9 cellular contexts compared by ENCODE assay signal in genomic region chr10:98361131-98361633, GRCh38. TPM values are rescaled to one million over a fixed set of nuclear protein-coding genes. Genes with fewer than 3 reads are reported as not detected.
DNase-seq lines count a peak whose midpoint lies in the region; ATAC-seq and TF ChIP-seq lines count a peak whose summit lies in the region.
"Had no signal": no experiment of that assay in that cellular context is flagged by ENCODE, and none has a peak within 500 bp of the region (broad histone marks: within the 10 kb centered on the region; RNA-seq: fewer than 3 reads in every experiment).

No MANE protein-coding gene starts in this region.

- intact Hi-C loops in heart right ventricle (cut with DNase I): no loop called here
- intact Hi-C loops in sigmoid colon (cut with DNase I): no loop called here

- no peak for TF ChIP-seq EP300 in sigmoid colon (IDR thresholded peaks at IDR 0.05)

- POLR2A ChIA-PET in activated naive CD8-positive, alpha-beta T cell treated with anti-CD3 and anti-CD28 coated beads, Interleukin-2, amount 10 ng/mL, durations not matched to agents 7 days and 5 days (lab: Charles Lee): no interaction called here

- no peak for TF ChIP-seq POLR2A in sigmoid colon (IDR thresholded peaks at IDR 0.05)

- TF ChIP-seq CTCF in heart right ventricle (IDR thresholded peaks at IDR 0.05): no peak
- TF ChIP-seq CTCF in sigmoid colon (IDR thresholded peaks at IDR 0.05): no peak

- H3K27ac ChIP-seq in heart right ventricle (peak overlapping the region in 9 of 10 donors; percentile 8 to 74 (median 56)), sigmoid colon (peak overlapping the region; percentile 61 to 75 (median 68))

- peaks cover 4% of the 10 kb centered on the region for H3K4me1 Mint-ChIP-seq in activated naive CD8-positive, alpha-beta T cell treated with anti-CD3 and anti-CD28 coated beads, Interleukin-2, amount 10 ng/mL, durations not matched to agents 7 days and 5 days

- H3K4me3 ChIP-seq in heart right ventricle (peak overlapping the region in 2 of 10 donors; percentile 2 to 6), sigmoid colon (peak overlapping the region in 1 of 4 donors; percentile 5)

- H3K27me3 Mint-ChIP-seq in activated naive CD8-positive, alpha-beta T cell treated with anti-CD3 and anti-CD28 coated beads, Interleukin-2, amount 10 ng/mL, durations not matched to agents 7 days and 5 days: peaks cover 5% of the 10 kb centered on the region

- no peak overlapping the region for H3K27ac Mint-ChIP-seq in activated naive CD8-positive, alpha-beta T cell treated with anti-CD3 and anti-CD28 coated beads, Interleukin-2, amount 10 ng/mL, durations not matched to agents 7 days and 5 days
- H3K27ac Mint-ChIP-seq: T-cell had no signal

- no peaks in the 10 kb centered on the region for H3K9me3 Mint-ChIP-seq in activated naive CD8-positive, alpha-beta T cell treated with anti-CD3 and anti-CD28 coated beads, Interleukin-2, amount 10 ng/mL, durations not matched to agents 7 days and 5 days
- H3K9me3 Mint-ChIP-seq: T-cell had no signal

- H3K4me1 ChIP-seq in heart right ventricle (peaks cover 0 to 15% (median 0%) of the 10 kb centered on the region in 9 donors), sigmoid colon (peaks cover 0 to 8% (median 0%) of the 10 kb centered on the region in 4 donors)

- peak overlapping the region; percentile 34 for H3K4me3 Mint-ChIP-seq in activated naive CD8-positive, alpha-beta T cell treated with anti-CD3 and anti-CD28 coated beads, Interleukin-2, amount 10 ng/mL, durations not matched to agents 7 days and 5 days
- H3K4me3 Mint-ChIP-seq: T-cell had no signal

- H3K36me3 ChIP-seq in heart right ventricle (no peaks in the 10 kb centered on the region), sigmoid colon (no peaks in the 10 kb centered on the region)

- ATAC-seq in GM21390 (IDR thresholded peaks at IDR 0.05; ENCODE audit: unreplicated experiment) (peak; percentile 97), heart right ventricle (peak; percentile 85 to 98 (median 93))
- peak; percentile 74 for ATAC-seq in activated naive CD8-positive, alpha-beta T cell treated with anti-CD3 and anti-CD28 coated beads, Interleukin-2, amount 10 ng/mL, durations not matched to agents 7 days and 5 days (ENCODE audit: low read depth)

- peaks cover 0 to 17% (median 4%) of the 10 kb centered on the region in 7 donors for H3K27me3 ChIP-seq in heart right ventricle
- no peaks in the 10 kb centered on the region for H3K27me3 ChIP-seq in sigmoid colon

- H3K36me3 Mint-ChIP-seq in activated naive CD8-positive, alpha-beta T cell treated with anti-CD3 and anti-CD28 coated beads, Interleukin-2, amount 10 ng/mL, durations not matched to agents 7 days and 5 days: no peaks in the 10 kb centered on the region
- H3K36me3 Mint-ChIP-seq: T-cell had no signal

- no peaks in the 10 kb centered on the region for H3K9me3 ChIP-seq in heart right ventricle
- H3K9me3 ChIP-seq in sigmoid colon: no peaks in the 10 kb centered on the region

- WGBS in heart right ventricle, 2 donors: 20 to 29% methylated on average over 11 of the region's 11 CpGs
- 62 to 77% methylated on average over 11 of the region's 11 CpGs for WGBS in sigmoid colon, 2 donors

- DNase-seq in Daoy (ENCODE audit: low read depth) (peak; percentile 95), HS-5 (ENCODE audit: low read depth) (peak; percentile 88), heart right ventricle (peak; percentile 70 to 72), sigmoid colon (peak; percentile 89), COR-L47 (lab: John Stamatoyannopoulos, UW) (no peak)
- no peak for DNase-seq in activated naive CD8-positive, alpha-beta T cell treated with anti-CD3 and anti-CD28 coated beads, Interleukin-2, amount 10 ng/mL, durations not matched to agents 7 days and 5 days
- DNase-seq in effector CD8-positive, alpha-beta T cell (lab: John Stamatoyannopoulos, UW): no peak
- DNase-seq: T-cell had no signal

RNA-seq across cellular contexts. Expression of gene PYROXD2, which starts 53.8 kb away (rescaled TPM):
- total RNA-seq in Daoy (2014; rRNA removed; shearing (Covaris generic)): 0.69 and 1.0 TPM in 2 replicates
- total RNA-seq in activated naive CD8-positive, alpha-beta T cell treated with anti-CD3 and anti-CD28 coated beads, Interleukin-2, amount 10 ng/mL, durations not matched to agents 7 days and 5 days: 10 to 100 TPM; 14.0 to 18.0 TPM
- total RNA-seq in heart right ventricle (10 to 100 TPM in 9 of 10 donors, 1 to 10 TPM in 1; 9.0 to 18.8 (median 13.9) TPM), sigmoid colon (10 to 100 TPM in 1 of 4 donors, 1 to 10 TPM in 3; 4.4 to 11.9 (median 9.7) TPM)
- polyA plus RNA-seq in heart right ventricle (10 to 100 TPM in 1 of 2 donors, 1 to 10 TPM in 1; 3.1 to 31.2 TPM), sigmoid colon (1 to 10 TPM in 2 of 3 donors, under 1 TPM in 1; 0.60 to 8.0 (median 2.3) TPM)

Comparison
In these comparisons a context has a peak if more than half of its experiments do, and no peak if none do; other contexts are left out.
1. DNase-seq: peak in Daoy (single experiment), HS-5 (single experiment), heart right ventricle (2 of 2) and sigmoid colon (single experiment); none in activated naive CD8-positive, alpha-beta T cell treated with anti-CD3 and anti-CD28 coated beads, Interleukin-2, amount 10 ng/mL, durations not matched to agents 7 days and 5 days (single experiment), effector CD8-positive, alpha-beta T cell (single experiment) and COR-L47 (single experiment).
2. Peak in every context shown above with its lines, with median percentiles within 50 percentile points of each other: ATAC-seq.